In the genomic region with DNA sequence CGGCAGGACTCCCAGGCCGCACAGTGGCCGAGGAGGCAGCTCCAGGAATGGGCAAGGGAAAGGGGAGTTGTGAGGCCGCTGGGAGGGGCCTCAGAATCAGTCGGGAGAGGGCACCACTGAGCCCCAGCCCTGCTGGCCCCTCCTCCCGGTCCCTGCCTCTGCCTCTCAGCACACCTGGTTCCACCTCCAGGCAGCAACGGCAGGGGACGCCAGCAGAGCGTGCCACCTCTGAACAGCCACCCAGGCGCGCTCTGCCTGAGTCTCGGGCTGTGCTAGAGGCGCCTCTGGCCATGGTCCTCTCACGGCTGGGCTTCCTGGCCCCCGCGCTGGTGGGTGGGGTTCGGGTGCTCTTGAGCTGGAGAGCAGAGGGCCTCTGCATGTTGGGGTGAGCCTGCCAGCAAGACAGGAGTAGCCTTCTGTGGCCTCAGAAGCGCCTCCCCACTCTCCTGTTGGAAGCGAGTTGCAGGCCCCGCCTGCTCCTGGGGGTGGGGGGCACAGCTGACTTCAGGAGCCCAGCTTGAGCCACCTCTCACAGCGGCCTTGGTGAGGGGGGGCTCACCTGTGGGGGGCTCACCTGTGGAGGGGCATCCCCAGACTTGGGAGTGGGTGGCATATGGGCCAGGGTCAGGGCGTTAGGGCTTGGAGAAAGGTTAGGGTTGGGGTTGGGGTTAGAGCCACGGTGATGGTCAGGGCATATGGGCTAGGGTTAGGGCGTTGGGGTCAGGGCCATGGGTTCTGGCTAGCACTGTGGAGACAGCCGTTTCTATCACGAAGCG, we compare ENCODE assay signal across 9 cellular contexts. TPM values are rescaled to one million over a fixed set of nuclear protein-coding genes. Genes with fewer than 3 reads are reported as not detected.
DNase-seq lines count a peak whose midpoint lies in the region; ATAC-seq and TF ChIP-seq lines count a peak whose summit lies in the region.
"Had no signal": no experiment of that assay in that cellular context is flagged by ENCODE, and none has a peak within 500 bp of the region (broad histone marks: within the 10 kb centered on the region; RNA-seq: fewer than 3 reads in every experiment).

No MANE protein-coding gene starts in this region.

- BruUV-seq in Panc1 (replicated peaks; lab: Mats Ljungman, UMichigan), result no TSS peak

- TF ChIP-seq CTCF in Panc1 (IDR thresholded peaks at IDR 0.05), result peak; percentile 66
- peak; percentile 29 for TF ChIP-seq CTCF in upper lobe of right lung (IDR thresholded peaks at IDR 0.05)
- peak in 1 of 3 experiments; percentile 21 for TF ChIP-seq CTCF in vagina (IDR thresholded peaks at IDR 0.05)

- CTCF ChIA-PET in Panc1 (lab: Charles Lee), result no interaction called here

- in situ Hi-C loops in Panc1 (cut with HindIII; ENCODE audit: low pct_unique_long_range_greater_than_20kb, low sequenced_read_pairs), result no loop called here

- H3K27me3 ChIP-seq in Panc1 (ENCODE audit: control insufficient read depth, insufficient read depth, low read length) (no peaks in the 10 kb centered on the region), upper lobe of right lung (peaks cover 15% of the 10 kb centered on the region), vagina (no peaks in the 10 kb centered on the region)

- no peak for TF ChIP-seq POLR2A in vagina (IDR thresholded peaks at IDR 0.05)

- H3K4me3 ChIP-seq in Panc1 (ENCODE audit: low read depth in 2 of 2, low read length in 2 of 2) (no peak overlapping the region), upper lobe of right lung (no peak overlapping the region), vagina (no peak overlapping the region)
- H3K4me3 ChIP-seq: skin epidermis had no signal

- ATAC-seq in Panc1 (0 out of 2 replicates have a peak, but pooled peaks have one; percentile 4), left ventricle myocardium superior (peak; percentile 53), upper lobe of right lung (peak; percentile 22), HG03565 (IDR thresholded peaks at IDR 0.05; ENCODE audit: unreplicated experiment) (no peak)

- H3K9me3 ChIP-seq in Panc1 (ENCODE audit: control insufficient read depth, insufficient read depth, low read depth, low read length), result no peaks in the 10 kb centered on the region
- H3K9me3 ChIP-seq in upper lobe of right lung, result no peaks in the 10 kb centered on the region
- no peaks in the 10 kb centered on the region for H3K9me3 ChIP-seq in vagina

- peaks cover 27% of the 10 kb centered on the region for H3K4me1 ChIP-seq in Panc1 (ENCODE audit: control insufficient read depth, insufficient read depth, low read length)
- peaks cover 4% of the 10 kb centered on the region for H3K4me1 ChIP-seq in upper lobe of right lung
- peaks cover 12% of the 10 kb centered on the region for H3K4me1 ChIP-seq in vagina

- POLR2A ChIA-PET in Panc1 (lab: Charles Lee), result no interaction called here

- H3K36me3 ChIP-seq in Panc1 (ENCODE audit: control insufficient read depth, insufficient read depth, low read length), result no peaks in the 10 kb centered on the region
- no peaks in the 10 kb centered on the region for H3K36me3 ChIP-seq in upper lobe of right lung
- no peaks in the 10 kb centered on the region for H3K36me3 ChIP-seq in vagina

- DNase-seq in stimulated activated CD4-positive, alpha-beta T cell treated with anti-CD3 and anti-CD28 coated beads, Interleukin-1b, Interleukin-23, amount 100 ng/mL, for 48 hours, result peak; percentile 23
- no peak for DNase-seq in stimulated activated CD4-positive, alpha-beta T cell treated with anti-CD3 and anti-CD28 coated beads, Interleukin-4, amount 100 ng/mL, for 24 hours
- DNase-seq in Panc1 (ENCODE audit: low read depth, low spot score), result no peak
- peak; percentile 62 for DNase-seq in left ventricle myocardium superior
- no peak for DNase-seq in upper lobe of right lung
- DNase-seq in NK-92 (lab: John Stamatoyannopoulos, UW; ENCODE audit: unreplicated experiment), result no peak
- no peak for DNase-seq in vagina (ENCODE audit: extremely low spot score in 2 of 2)

- H3K27ac ChIP-seq in Panc1 (ENCODE audit: low read length) (no peak overlapping the region), upper lobe of right lung (no peak overlapping the region), vagina (no peak overlapping the region)
- H3K27ac ChIP-seq: skin epidermis had no signal

- intact Hi-C loops in Panc1 (cut with micrococcal nuclease; ENCODE audit: unreplicated experiment) (no loop called here), left ventricle myocardium superior (cut with micrococcal nuclease) (no loop called here), upper lobe of right lung (cut with DNase I) (no loop called here), vagina (cut with DNase I) (no loop called here)

RNA-seq across cellular contexts. Expression of gene MOB2, which starts 32.8 kb away (rescaled TPM):
- total RNA-seq in Panc1 (2021; ENCODE audit: unreplicated experiment) (51.2 TPM), left ventricle myocardium superior (52.8 TPM), upper lobe of right lung (58.9 TPM), vagina (34.1 TPM)
- polyA plus RNA-seq in Panc1 (2012; ENCODE audit: insufficient read length), result 72.5 TPM

Comparison
In these comparisons a context has a peak if more than half of its experiments do, and no peak if none do; other contexts are left out.
1. DNase-seq: peak in stimulated activated CD4-positive, alpha-beta T cell treated with anti-CD3 and anti-CD28 coated beads, Interleukin-1b, Interleukin-23, amount 100 ng/mL, for 48 hours (single experiment) and left ventricle myocardium superior (single experiment); none in stimulated activated CD4-positive, alpha-beta T cell treated with anti-CD3 and anti-CD28 coated beads, Interleukin-4, amount 100 ng/mL, for 24 hours (single experiment), Panc1 (single experiment), upper lobe of right lung (single experiment), NK-92 (single experiment) and vagina (0 of 2).